Comparison of ENCODE assay signal across 23 cellular contexts in genomic region chr22:44120314-44120704, GRCh38.
"Had no signal": no experiment of that assay in that cellular context is flagged by ENCODE, and none has a peak within 500 bp of the region (broad histone marks: within the 10 kb centered on the region; RNA-seq: fewer than 3 reads in every experiment).

No MANE protein-coding gene starts in this region.

- H3K4me3 Mint-ChIP-seq: activated CD4-positive, alpha-beta T cell treated with anti-CD3 and anti-CD28 coated beads, Interleukin-2, amount 10 ng/mL, durations not matched to agents 24 days and 14 days; activated CD8-positive, alpha-beta T cell treated with anti-CD3 and anti-CD28 coated beads for 36 hours; activated naive CD4-positive, alpha-beta T cell treated with anti-CD3 and anti-CD28 coated beads, Interleukin-2, amount 10 ng/mL, durations not matched to agents 7 days and 5 days; activated naive CD8-positive, alpha-beta T cell treated with anti-CD3 and anti-CD28 coated beads, Interleukin-2, amount 50 U/mL, for 24 hours; activated T-cell treated with anti-CD3 and anti-CD28 coated beads, Interleukin-2, amount 50 U/mL, for 4 hours; brain; memory B cell; naive thymus-derived CD8-positive, alpha-beta T cell; stimulated activated effector memory CD8-positive, alpha-beta T cell treated with anti-CD3 and anti-CD28 coated beads, Interleukin-12 subunit alpha, Interleukin-12 subunit beta, amount 100 ng/mL, for 72 hours; type B pancreatic cell had no signal

- H3K4me1 Mint-ChIP-seq: activated CD4-positive, alpha-beta T cell treated with anti-CD3 and anti-CD28 coated beads, Interleukin-2, amount 10 ng/mL, durations not matched to agents 24 days and 14 days; activated naive CD4-positive, alpha-beta T cell treated with anti-CD3 and anti-CD28 coated beads, Interleukin-2, amount 10 ng/mL, durations not matched to agents 7 days and 5 days; activated naive CD8-positive, alpha-beta T cell treated with anti-CD3 and anti-CD28 coated beads, Interleukin-2, amount 50 U/mL, for 24 hours; stimulated activated effector memory CD8-positive, alpha-beta T cell treated with anti-CD3 and anti-CD28 coated beads, Interleukin-12 subunit alpha, Interleukin-12 subunit beta, amount 100 ng/mL, for 72 hours had no signal

- H3K9me3 ChIP-seq: colonic mucosa, neutrophil, pancreas, right lobe of liver, testis had no signal

- H3K4me1 ChIP-seq: colonic mucosa, pancreas, right lobe of liver, testis had no signal

- H3K27me3 ChIP-seq: colonic mucosa, heart left ventricle, neutrophil, pancreas, right lobe of liver, testis had no signal

- H3K9me3 Mint-ChIP-seq: activated naive CD4-positive, alpha-beta T cell treated with anti-CD3 and anti-CD28 coated beads, Interleukin-2, amount 10 ng/mL, durations not matched to agents 7 days and 5 days; activated T-cell treated with anti-CD3 and anti-CD28 coated beads, Interleukin-2, amount 50 U/mL, for 4 hours; type B pancreatic cell had no signal

- H3K27ac ChIP-seq: colonic mucosa, heart left ventricle, neutrophil, pancreas, right lobe of liver, testis had no signal

- H3K36me3 Mint-ChIP-seq: activated naive CD4-positive, alpha-beta T cell treated with anti-CD3 and anti-CD28 coated beads, Interleukin-2, amount 10 ng/mL, durations not matched to agents 7 days and 5 days; type B pancreatic cell had no signal

- H3K27ac Mint-ChIP-seq: activated CD4-positive, alpha-beta T cell treated with anti-CD3 and anti-CD28 coated beads, Interleukin-2, amount 10 ng/mL, durations not matched to agents 24 days and 14 days; activated CD8-positive, alpha-beta T cell treated with anti-CD3 and anti-CD28 coated beads for 36 hours; activated naive CD4-positive, alpha-beta T cell treated with anti-CD3 and anti-CD28 coated beads, Interleukin-2, amount 10 ng/mL, durations not matched to agents 7 days and 5 days; activated naive CD8-positive, alpha-beta T cell treated with anti-CD3 and anti-CD28 coated beads, Interleukin-2, amount 50 U/mL, for 24 hours; memory B cell; stimulated activated effector memory CD8-positive, alpha-beta T cell treated with anti-CD3 and anti-CD28 coated beads, Interleukin-12 subunit alpha, Interleukin-12 subunit beta, amount 100 ng/mL, for 72 hours; type B pancreatic cell had no signal

- H3K27me3 Mint-ChIP-seq: activated CD4-positive, alpha-beta T cell treated with anti-CD3 and anti-CD28 coated beads, Interleukin-2, amount 10 ng/mL, durations not matched to agents 24 days and 14 days; activated CD8-positive, alpha-beta T cell treated with anti-CD3 and anti-CD28 coated beads for 36 hours; activated naive CD4-positive, alpha-beta T cell treated with anti-CD3 and anti-CD28 coated beads, Interleukin-2, amount 10 ng/mL, durations not matched to agents 7 days and 5 days; activated naive CD8-positive, alpha-beta T cell treated with anti-CD3 and anti-CD28 coated beads, Interleukin-2, amount 50 U/mL, for 24 hours; brain; memory B cell; type B pancreatic cell had no signal

- ATAC-seq: activated CD8-positive, alpha-beta T cell treated with anti-CD3 and anti-CD28 coated beads for 36 hours; activated naive CD8-positive, alpha-beta T cell treated with anti-CD3 and anti-CD28 coated beads, Interleukin-2, amount 50 U/mL, for 24 hours; activated T-cell treated with anti-CD3 and anti-CD28 coated beads, Interleukin-2, amount 50 U/mL, for 4 hours; heart left ventricle; naive thymus-derived CD8-positive, alpha-beta T cell; pancreas; right lobe of liver; stimulated activated effector memory CD8-positive, alpha-beta T cell treated with anti-CD3 and anti-CD28 coated beads, Interleukin-12 subunit alpha, Interleukin-12 subunit beta, amount 100 ng/mL, for 72 hours had no signal

- H3K36me3 ChIP-seq: colonic mucosa, neutrophil, pancreas, right lobe of liver had no signal

- H3K4me2 ChIP-seq: smooth muscle cell had no signal

- H3K4me3 ChIP-seq: colonic mucosa, heart left ventricle, pancreas, right lobe of liver, smooth muscle cell, testis had no signal

- DNase-seq: activated CD4-positive, alpha-beta T cell treated with anti-CD3 and anti-CD28 coated beads, Interleukin-2, amount 10 ng/mL, durations not matched to agents 24 days and 14 days; activated CD8-positive, alpha-beta T cell treated with anti-CD3 and anti-CD28 coated beads for 36 hours; activated effector memory CD4-positive, alpha-beta T cell treated with Interleukin-2 at 50 U/mL for 16 hours; activated naive CD4-positive, alpha-beta T cell treated with anti-CD3 and anti-CD28 coated beads, Interleukin-2, amount 10 ng/mL, durations not matched to agents 7 days and 5 days; activated naive CD8-positive, alpha-beta T cell treated with anti-CD3 and anti-CD28 coated beads, Interleukin-2, amount 50 U/mL, for 24 hours; activated T-cell treated with anti-CD3 and anti-CD28 coated beads, Interleukin-2, amount 50 U/mL, for 4 hours; anterior cingulate cortex; caudate nucleus; colonic mucosa; erythroblast; foreskin melanocyte; naive thymus-derived CD8-positive, alpha-beta T cell; stimulated activated CD4-positive, alpha-beta T cell treated with anti-CD3 and anti-CD28 coated beads, Interleukin-4, amount 100 ng/mL, for 24 hours; testis had no signal
